Comparison of ENCODE assay signal across 18 cellular contexts in genomic region chr5:14603141-14603540, GRCh38. TPM values are rescaled to one million over a fixed set of nuclear protein-coding genes. Genes with fewer than 3 reads are reported as not detected.
DNase-seq lines count a peak whose midpoint lies in the region; ATAC-seq, FAIRE-seq and TF ChIP-seq lines count a peak whose summit lies in the region.
"Had no signal": no experiment of that assay in that cellular context is flagged by ENCODE, and none has a peak within 500 bp of the region (broad histone marks: within the 10 kb centered on the region; RNA-seq: fewer than 3 reads in every experiment).

No MANE protein-coding gene starts in this region.

- no peak for TF ChIP-seq EP300 in GM12878 (IDR thresholded peaks at IDR 0.05; ENCODE audit: borderline replicate concordance in 1 of 2, control insufficient read depth in 1 of 2, low read depth in 2 of 2, low read length in 2 of 2)

- intact Hi-C loops in GM12878 (cut with micrococcal nuclease; ENCODE audit: unreplicated experiment), result no loop called here

- H3K4me3 Mint-ChIP-seq in activated CD8-positive, alpha-beta memory T cell treated with anti-CD3 and anti-CD28 coated beads, Interleukin-2, amount 10 ng/mL, durations not matched to agents 7 days and 5 days, result no peak overlapping the region
- H3K4me3 Mint-ChIP-seq: B cell; CD4-positive, CD25-positive, alpha-beta regulatory T cell had no signal

- peaks cover 79% of the 10 kb centered on the region for H3K36me3 Mint-ChIP-seq in activated CD8-positive, alpha-beta memory T cell treated with anti-CD3 and anti-CD28 coated beads, Interleukin-2, amount 10 ng/mL, durations not matched to agents 7 days and 5 days

- H3F3A ChIP-seq in MM.1S (ENCODE audit: insufficient read depth, low read length), result peaks cover 22% of the 10 kb centered on the region

- no peaks in the 10 kb centered on the region for H3K9me3 Mint-ChIP-seq in activated CD8-positive, alpha-beta memory T cell treated with anti-CD3 and anti-CD28 coated beads, Interleukin-2, amount 10 ng/mL, durations not matched to agents 7 days and 5 days (ENCODE audit: low read depth)
- H3K9me3 Mint-ChIP-seq: CD4-positive, CD25-positive, alpha-beta regulatory T cell; CD8-positive, alpha-beta memory T cell had no signal

- no peak for TF ChIP-seq CTCF in MM.1S (IDR thresholded peaks at IDR 0.05; ENCODE audit: low read length)
- TF ChIP-seq CTCF in GM12878 (IDR thresholded peaks at IDR 0.05 in 2 of 3, conservative IDR thresholded peaks at IDR 0.05 in 1 of 3; ENCODE audit: control insufficient read depth in 2 of 3, extremely low read depth in 1 of 3, insufficient read depth in 1 of 3, low read depth in 3 of 3, low read length in 3 of 3), result no peak

- H3K79me2 ChIP-seq in MM.1S (ENCODE audit: low read length) (peaks cover 52% of the 10 kb centered on the region), GM12878 (ENCODE audit: control insufficient read depth, insufficient read depth, low read length) (no peaks in the 10 kb centered on the region)

- H3K27ac ChIP-seq in BLaER1 (no peak overlapping the region), MM.1S (ENCODE audit: low read length) (peak overlapping the region; percentile 72), GM12878 (ENCODE audit: control insufficient read depth, insufficient read depth) (no peak overlapping the region)
- H3K27ac ChIP-seq: 22Rv1 had no signal

- H4K20me1 ChIP-seq in BLaER1 (no peaks in the 10 kb centered on the region), MM.1S (ENCODE audit: insufficient read depth, low read length) (no peaks in the 10 kb centered on the region), GM12878 (ENCODE audit: control insufficient read depth, insufficient read depth) (no peaks in the 10 kb centered on the region)

- no peaks in the 10 kb centered on the region for H3K36me3 ChIP-seq in BLaER1
- H3K36me3 ChIP-seq in MM.1S (replicated peaks; ENCODE audit: insufficient read depth, low read length), result no peaks in the 10 kb centered on the region
- H3K36me3 ChIP-seq in GM12878 (ENCODE audit: control insufficient read depth in 2 of 2, insufficient read depth in 2 of 2, low read length in 1 of 2), result no peaks in the 10 kb centered on the region
- H3K36me3 ChIP-seq: HAP-1 had no signal

- RAD21 ChIA-PET in GM12878 (lab: Charles Lee; ENCODE audit: unreplicated experiment), result no interaction called here

- no peak for FAIRE-seq in GM12878 (lab: Jason Lieb, UNC)
- FAIRE-seq: D721Med, G401.6, GM19239, H1 had no signal

- CTCF ChIA-PET in activated CD8-positive, alpha-beta memory T cell treated with anti-CD3 and anti-CD28 coated beads, Interleukin-2, amount 10 ng/mL, durations not matched to agents 7 days and 5 days (lab: Charles Lee), result interaction anchor here (1.5 kb wide), 1 partner anchor 9 kb away, joined by 3 read pairs; no protein-coding TSS in a partner anchor
- CTCF ChIA-PET in GM12878 (lab: Yijun Ruan, JAX), result no interaction called here

- no peak for ATAC-seq in activated CD8-positive, alpha-beta memory T cell treated with anti-CD3 and anti-CD28 coated beads, Interleukin-2, amount 10 ng/mL, durations not matched to agents 7 days and 5 days
- peak; percentile 21; the same call in 1 of the 3 replicates for ATAC-seq in GM12878

- DNase-seq in activated CD8-positive, alpha-beta memory T cell treated with anti-CD3 and anti-CD28 coated beads, Interleukin-2, amount 10 ng/mL, durations not matched to agents 7 days and 5 days, result no peak
- no peak for DNase-seq in activated CD8-positive, alpha-beta memory T cell treated with anti-CD3 and anti-CD28 coated beads, Interleukin-2, amount 50 U/mL, for 48 hours
- DNase-seq in MM.1S, result peak; percentile 75
- DNase-seq in GM12878 (ENCODE audit: low read depth, low spot score), result no peak
- DNase-seq in NCI-H226, result no peak
- no peak for DNase-seq in hippocampal formation (lab: John Stamatoyannopoulos, UW)
- DNase-seq: C1 segment of cervical spinal cord; Caco-2; CD4-positive, CD25-positive, alpha-beta regulatory T cell; CD8-positive, alpha-beta memory T cell had no signal

- peaks cover 13% of the 10 kb centered on the region for H3K4me1 ChIP-seq in BLaER1
- H3K4me1 ChIP-seq in MM.1S (ENCODE audit: low read length), result peaks cover 54% of the 10 kb centered on the region
- peaks cover 5% of the 10 kb centered on the region for H3K4me1 ChIP-seq in GM12878 (ENCODE audit: control insufficient read depth, insufficient read depth, low read length)
- H3K4me1 ChIP-seq: Caco-2, HAP-1 had no signal

- TF ChIP-seq RAD21 in GM12878 (IDR thresholded peaks at IDR 0.05; ENCODE audit: insufficient read depth, low read depth, low read length), result no peak

- peak overlapping the region; percentile 24 for H3K27ac Mint-ChIP-seq in activated CD8-positive, alpha-beta memory T cell treated with anti-CD3 and anti-CD28 coated beads, Interleukin-2, amount 10 ng/mL, durations not matched to agents 7 days and 5 days
- H3K27ac Mint-ChIP-seq: B cell; CD4-positive, CD25-positive, alpha-beta regulatory T cell had no signal

- SMC1A ChIA-PET in GM12878 (lab: Charles Lee; ENCODE audit: uncharacterized antibody, unreplicated experiment), result no interaction called here

- no TSS peak for BruUV-seq in GM12878 (replicated peaks; lab: Mats Ljungman, UMichigan)

- POLR2A ChIA-PET in GM12878 (lab: Charles Lee), result no interaction called here

- H3K9me3 ChIP-seq in BLaER1 (peaks cover 9% of the 10 kb centered on the region), MM.1S (replicated peaks; ENCODE audit: insufficient read depth, low read length) (no peaks in the 10 kb centered on the region), GM12878 (replicated peaks; ENCODE audit: control insufficient read depth, insufficient read depth, low read length) (no peaks in the 10 kb centered on the region)
- H3K9me3 ChIP-seq: Caco-2, HAP-1 had no signal

- WGBS in GM12878 (ENCODE audit: insufficient coverage, insufficient replicate concordance, low lambda C conversion rate, missing lambda C conversion rate), result 0% methylated on average over 1 of the region's 1 CpG

- no peaks in the 10 kb centered on the region for H3K9me2 ChIP-seq in MM.1S (replicated peaks; ENCODE audit: insufficient read depth, low read length)

- no peaks in the 10 kb centered on the region for H3K27me3 Mint-ChIP-seq in activated CD8-positive, alpha-beta memory T cell treated with anti-CD3 and anti-CD28 coated beads, Interleukin-2, amount 10 ng/mL, durations not matched to agents 7 days and 5 days
- H3K27me3 Mint-ChIP-seq: CD4-positive, CD25-positive, alpha-beta regulatory T cell; CD8-positive, alpha-beta memory T cell had no signal

- H3K27me3 ChIP-seq in BLaER1 (no peaks in the 10 kb centered on the region), MM.1S (replicated peaks; ENCODE audit: insufficient read depth, low read length) (no peaks in the 10 kb centered on the region), GM12878 (replicated peaks in 1 of 2; ENCODE audit: control insufficient read depth in 2 of 2, insufficient read depth in 2 of 2, low read length in 1 of 2) (no peaks in the 10 kb centered on the region)

- in situ Hi-C loops in GM12878 (cut with MboI), result no loop called here

- H3K9ac ChIP-seq in BLaER1 (no peak overlapping the region), MM.1S (ENCODE audit: low read length) (peak overlapping the region; percentile 12; the same call in 1 of the 2 replicates), GM12878 (ENCODE audit: control insufficient read depth, insufficient read depth, low read length) (no peak overlapping the region)

- peaks cover 35% of the 10 kb centered on the region for H3K4me1 Mint-ChIP-seq in activated CD8-positive, alpha-beta memory T cell treated with anti-CD3 and anti-CD28 coated beads, Interleukin-2, amount 10 ng/mL, durations not matched to agents 7 days and 5 days
- H3K4me1 Mint-ChIP-seq: B cell had no signal

- no peak overlapping the region for H3K4me3 ChIP-seq in BLaER1
- peak overlapping the region; percentile 8; the same call in 1 of the 2 replicates for H3K4me3 ChIP-seq in MM.1S (ENCODE audit: low read length)
- no peak overlapping the region for H3K4me3 ChIP-seq in GM12878
- H3K4me3 ChIP-seq: HAP-1 had no signal

- H3K4me2 ChIP-seq in BLaER1, result 0 out of 2 replicates have a peak overlapping the region, but pooled peaks have one; percentile 2
- peak overlapping the region; percentile 58 for H3K4me2 ChIP-seq in MM.1S (ENCODE audit: low read depth, low read length)
- H3K4me2 ChIP-seq in GM12878 (ENCODE audit: control insufficient read depth, insufficient read depth), result no peak overlapping the region

- H2AFZ ChIP-seq in MM.1S (ENCODE audit: low read length) (no peak overlapping the region), GM12878 (ENCODE audit: control insufficient read depth, low read depth, low read length) (no peak overlapping the region)

- no peak for TF ChIP-seq POLR2A in GM12878 (IDR thresholded peaks at IDR 0.05; ENCODE audit: low read depth, low read length)

TF ChIP-seq in GM12878, 131 proteins besides CTCF, POLR2A, EP300 and RAD21 (continues in another document):
- TF ChIP-seq CREM (IDR thresholded peaks at IDR 0.05; ENCODE audit: low read depth) (no peak), ETV6 (conservative IDR thresholded peaks at IDR 0.05 in 1 of 2, IDR thresholded peaks at IDR 0.05 in 1 of 2; ENCODE audit: borderline replicate concordance in 1 of 2, low read depth in 1 of 2) (no peak)

RNA-seq across cellular contexts. Expression of gene OTULINL, which starts 21.5 kb away (rescaled TPM):
- total RNA-seq in activated CD8-positive, alpha-beta memory T cell treated with anti-CD3 and anti-CD28 coated beads, Interleukin-2, amount 10 ng/mL, durations not matched to agents 7 days and 5 days, result 10 to 100 TPM; 46.7 to 61.5 TPM
- 0.32 and 0.46 TPM in 2 replicates for total RNA-seq in GM12878 (2013; cell fraction: nucleolus; rRNA removed)
- total RNA-seq in GM12878 (2014; rRNA removed), result 1.7 and 1.8 TPM in 2 replicates
- 2.1 and 2.3 TPM in 2 replicates for total RNA-seq in GM12878 (2014; rRNA removed; fragmentation: Illumina TruSeq; extraction: Trizol)
- total RNA-seq in GM12878 (2021), result 3.1 and 4.7 TPM in 2 replicates
- 1.2 TPM for polyA plus RNA-seq in GM12878 (2011; ENCODE audit: low read depth)
- polyA plus RNA-seq in GM12878 (2011; rRNA removed), result 0.60 and 0.94 TPM in 2 replicates
- 0.19 and 0.27 TPM in 2 replicates for polyA plus RNA-seq in GM12878 (2011; cell fraction: cytosol; rRNA removed)
- 0.12 and 0.28 TPM in 2 replicates for polyA plus RNA-seq in GM12878 (2011; cell fraction: nucleus; rRNA removed)
- polyA plus RNA-seq in GM12878 (2012), result 1.4 TPM in 2 replicates
- polyA plus RNA-seq in GM12878 (2014; fragmentation: Illumina TruSeq; extraction: Trizol), result 1.8 and 4.5 TPM in 2 replicates
- 1 to 10 TPM in 1 of 2 experiments, under 1 TPM in 1; 0.79 to 1.3 TPM for polyA plus RNA-seq in GM12878 (2014; fragmentation: Nextera tagmentation; extraction: Ambion mirVana)
- polyA plus RNA-seq in GM12878 (2014; rRNA removed), result 1.7 and 1.9 TPM in 2 replicates
- 1 to 10 TPM; 3.6 to 4.0 TPM for polyA plus RNA-seq in GM12878 (2016; fragmentation: Nextera tagmentation; extraction: Ambion mirVana)
- 0.15 and 0.22 TPM in 2 replicates for polyA minus RNA-seq in GM12878 (2011; rRNA and poly(A)+ RNA removed)
- 0.83 TPM in 1 of 2 replicates, not detected in the other for polyA minus RNA-seq in GM12878 (2011; cell fraction: cytosol; rRNA and poly(A)+ RNA removed)
- 0.10 and 0.24 TPM in 2 replicates for polyA minus RNA-seq in GM12878 (2011; cell fraction: nucleus; rRNA and poly(A)+ RNA removed)

Comparison
In these comparisons a context has a peak if more than half of its experiments do, and no peak if none do; other contexts are left out.
1. RNA of gene OTULINL, which starts 21.5 kb away (total RNA-seq): 46.7 to 61.5 TPM in activated CD8-positive, alpha-beta memory T cell treated with anti-CD3 and anti-CD28 coated beads, Interleukin-2, amount 10 ng/mL, durations not matched to agents 7 days and 5 days; 0.32 to 4.7 TPM in GM12878; every median in the first group is over 4 times any median in the second.